8 cellular contexts compared by ENCODE assay signal in genomic region chrX:118459494-118459893, GRCh38. TPM values are rescaled to one million over a fixed set of nuclear protein-coding genes. Genes with fewer than 3 reads are reported as not detected.
DNase-seq lines count a peak whose midpoint lies in the region; ATAC-seq, FAIRE-seq and TF ChIP-seq lines count a peak whose summit lies in the region.

No MANE protein-coding gene starts in this region.

- H3K4me3 ChIP-seq in bronchial epithelial cell (ENCODE audit: low read depth, low read length): no peak overlapping the region

- peak; percentile 37 for TF ChIP-seq CTCF in bronchial epithelial cell (IDR thresholded peaks at IDR 0.05; ENCODE audit: insufficient read depth, low read length, severe bottlenecking)

- no peaks in the 10 kb centered on the region for H3K27me3 ChIP-seq in bronchial epithelial cell (ENCODE audit: control insufficient read depth, insufficient read depth, low read length)

- DNase-seq in ELF-1 (ENCODE audit: low read depth, low spot score): peak; percentile 26
- peak; percentile 5 for DNase-seq in NOMO-1 treated with dmso at 0.1 percent for 144 hours (lab: John Stamatoyannopoulos, UW; ENCODE audit: unreplicated experiment)
- DNase-seq in bronchial epithelial cell (ENCODE audit: low read depth): peak; percentile 29
- peak; percentile 9 to 43 for DNase-seq in lung microvascular endothelial cell (ENCODE audit: low read depth in 2 of 2)
- DNase-seq in DMS79 (lab: John Stamatoyannopoulos, UW): no peak

- no peaks in the 10 kb centered on the region for H3K36me3 ChIP-seq in bronchial epithelial cell (ENCODE audit: control insufficient read depth, insufficient read depth, low read length)

- FAIRE-seq in A204.1 (lab: Jason Lieb, UNC): peak; percentile 68
- FAIRE-seq in bronchial epithelial cell (lab: Jason Lieb, UNC): no peak

- ATAC-seq in HG03432 (IDR thresholded peaks at IDR 0.05; ENCODE audit: unreplicated experiment) (peak; percentile 58), HG03457 (IDR thresholded peaks at IDR 0.05; ENCODE audit: unreplicated experiment) (no peak)

RNA-seq across cellular contexts. Expression of gene DOCK11, which starts 36.1 kb away (rescaled TPM):
- total RNA-seq in bronchial epithelial cell: 0.26 and 0.38 TPM in 2 replicates
- 0.20 and 0.22 TPM in 2 replicates for total RNA-seq in lung microvascular endothelial cell
